8 cellular contexts compared by ENCODE assay signal in genomic region chr6:150667977-150668716, GRCh38.
A peak's percentile ranks its signal among the peaks of the same experiment; 100 is the strongest.
DNase-seq lines count a peak whose midpoint lies in the region; ATAC-seq and TF ChIP-seq lines count a peak whose summit lies in the region.

No MANE protein-coding gene starts in this region.

- H3K36me3 ChIP-seq in BE2C = no peaks in the 10 kb centered on the region

- peak; percentile 77 for ATAC-seq in GM18498 (IDR thresholded peaks at IDR 0.05; ENCODE audit: unreplicated experiment)
- no peak for ATAC-seq in stimulated activated naive B cell treated with anti-CD40 and anti-IgM and Interleukin-4, amounts not matched to agents 10 μg/mL and 1 μg/mL and 100 μg/mL, for 72 hours (replicated peaks)

- H3K27ac Mint-ChIP-seq in stimulated activated naive B cell treated with anti-CD40 and anti-IgM and Interleukin-4, amounts not matched to agents 10 μg/mL and 1 μg/mL and 100 μg/mL, for 72 hours = peak overlapping the region; percentile 66

- H3K4me1 Mint-ChIP-seq in stimulated activated naive B cell treated with anti-CD40 and anti-IgM and Interleukin-4, amounts not matched to agents 10 μg/mL and 1 μg/mL and 100 μg/mL, for 72 hours = peaks cover 30 to 69% of the 10 kb centered on the region in 2 donors

- no peaks in the 10 kb centered on the region for H3K4me1 ChIP-seq in BE2C

- H3K4me3 Mint-ChIP-seq in stimulated activated naive B cell treated with anti-CD40 and anti-IgM and Interleukin-4, amounts not matched to agents 10 μg/mL and 1 μg/mL and 100 μg/mL, for 72 hours = no peak overlapping the region

- no peaks in the 10 kb centered on the region for H3K9me3 ChIP-seq in BE2C

- peaks cover 38 to 46% of the 10 kb centered on the region in 2 donors for H3K36me3 Mint-ChIP-seq in stimulated activated naive B cell treated with anti-CD40 and anti-IgM and Interleukin-4, amounts not matched to agents 10 μg/mL and 1 μg/mL and 100 μg/mL, for 72 hours

- no peaks in the 10 kb centered on the region for H3K9me3 Mint-ChIP-seq in stimulated activated naive B cell treated with anti-CD40 and anti-IgM and Interleukin-4, amounts not matched to agents 10 μg/mL and 1 μg/mL and 100 μg/mL, for 72 hours

- H3K4me3 ChIP-seq in BE2C (ENCODE audit: low read depth, low read length) = no peak overlapping the region

- H3K27ac ChIP-seq in caudate nucleus (ENCODE audit: low read depth, low read length) = peak overlapping the region; percentile 66

- DNase-seq in NCI-H1105 treated with DMSO at 0.1 percent for 48 hours (lab: John Stamatoyannopoulos, UW) (peak; percentile 81), caudate nucleus (lab: John Stamatoyannopoulos, UW) (peak in 28 of 61 donors; percentile 1 to 62 (median 12)), kidney tubule cell (ENCODE audit: low spot score) (peak; percentile 93), BE2C (no peak)
- DNase-seq in stimulated activated naive B cell treated with anti-CD40 and anti-IgM and Interleukin-4, amounts not matched to agents 10 μg/mL and 1 μg/mL and 100 μg/mL, for 72 hours = no peak
- DNase-seq in stimulated activated CD4-positive, alpha-beta T cell treated with anti-CD3 and anti-CD28 coated beads, Interleukin-2, amount 100 ng/mL, for 48 hours = no peak
- no peak for DNase-seq in activated CD4-positive, alpha-beta T cell treated with anti-CD3 and anti-CD28 coated beads for 4 hours

- H3K27me3 Mint-ChIP-seq in stimulated activated naive B cell treated with anti-CD40 and anti-IgM and Interleukin-4, amounts not matched to agents 10 μg/mL and 1 μg/mL and 100 μg/mL, for 72 hours = no peaks in the 10 kb centered on the region

- TF ChIP-seq CTCF in BE2C (IDR thresholded peaks at IDR 0.05; ENCODE audit: low read depth, low read length) = no peak

- H3K27me3 ChIP-seq in BE2C = no peaks in the 10 kb centered on the region; the same call in 1 of the 2 replicates

Comparison
In these comparisons a context has a peak if more than half of its experiments do, and no peak if none do; other contexts are left out.
1. DNase-seq: peak in NCI-H1105 treated with DMSO at 0.1 percent for 48 hours (single experiment) and kidney tubule cell (single experiment); none in stimulated activated naive B cell treated with anti-CD40 and anti-IgM and Interleukin-4, amounts not matched to agents 10 μg/mL and 1 μg/mL and 100 μg/mL, for 72 hours (single experiment), stimulated activated CD4-positive, alpha-beta T cell treated with anti-CD3 and anti-CD28 coated beads, Interleukin-2, amount 100 ng/mL, for 48 hours (0 of 2), activated CD4-positive, alpha-beta T cell treated with anti-CD3 and anti-CD28 coated beads for 4 hours (0 of 2) and BE2C (single experiment).